ENCODE assay signal across 1 cellular context in the genomic region with DNA sequence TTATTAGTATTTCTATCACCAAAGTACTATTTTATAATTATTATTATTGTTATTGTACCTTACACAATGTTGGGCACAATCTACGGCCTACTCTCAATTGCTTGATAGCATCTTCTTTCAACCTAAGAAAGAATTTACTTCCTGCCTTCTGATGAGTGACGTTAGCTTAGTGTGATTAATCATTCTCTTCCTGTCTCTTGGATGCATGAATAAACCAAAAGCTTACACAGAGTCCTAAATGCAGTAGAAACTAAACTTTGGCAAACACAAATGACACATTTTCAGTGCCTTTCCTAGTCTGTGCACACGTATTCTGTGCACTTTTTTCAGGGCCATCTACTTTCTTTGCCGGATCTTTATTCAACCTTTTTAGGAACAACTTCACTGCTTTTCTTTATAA.
TF ChIP-seq lines count a peak whose summit lies in the region.

No MANE protein-coding gene starts in this region.

TF ChIP-seq in K562, 482 proteins besides CTCF, POLR2A, EP300 and RAD21 (continued from another document):
- TF ChIP-seq, protein P1, sequence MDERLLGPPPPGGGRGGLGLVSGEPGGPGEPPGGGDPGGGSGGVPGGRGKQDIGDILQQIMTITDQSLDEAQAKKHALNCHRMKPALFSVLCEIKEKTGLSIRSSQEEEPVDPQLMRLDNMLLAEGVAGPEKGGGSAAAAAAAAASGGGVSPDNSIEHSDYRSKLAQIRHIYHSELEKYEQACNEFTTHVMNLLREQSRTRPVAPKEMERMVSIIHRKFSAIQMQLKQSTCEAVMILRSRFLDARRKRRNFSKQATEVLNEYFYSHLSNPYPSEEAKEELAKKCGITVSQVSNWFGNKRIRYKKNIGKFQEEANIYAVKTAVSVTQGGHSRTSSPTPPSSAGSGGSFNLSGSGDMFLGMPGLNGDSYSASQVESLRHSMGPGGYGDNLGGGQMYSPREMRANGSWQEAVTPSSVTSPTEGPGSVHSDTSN (CRISPR knock-in tag; IDR thresholded peaks at IDR 0.05; ENCODE audit: low read depth), result no peak; the same call in none of the 2 replicates
- TF ChIP-seq, protein P1 (tag; conservative IDR thresholded peaks at IDR 0.05; ENCODE audit: low read depth), result peak; percentile 79
- no peak for TF ChIP-seq SMC3 (conservative IDR thresholded peaks at IDR 0.05; ENCODE audit: insufficient read depth, low read depth, low read length)
- TF ChIP-seq ETV5 (CRISPR knock-in tag; IDR thresholded peaks at IDR 0.05; ENCODE audit: low read depth), result no peak
- no peak for TF ChIP-seq RFX7 (CRISPR knock-in tag; IDR thresholded peaks at IDR 0.05)
- TF ChIP-seq ARHGAP35 (IDR thresholded peaks at IDR 0.05; ENCODE audit: partially characterized antibody), result no peak
- TF ChIP-seq ETV1 (tag; conservative IDR thresholded peaks at IDR 0.05; ENCODE audit: low read depth), result peak; percentile 44; the same call in 1 of the 2 replicates
- 0 out of 2 replicates have a peak, but pooled peaks have one; percentile 19 for TF ChIP-seq SMARCA4 (IDR thresholded peaks at IDR 0.05)
- no peak for TF ChIP-seq ZNF140 (CRISPR knock-in tag; IDR thresholded peaks at IDR 0.05)
- TF ChIP-seq KAT2B (IDR thresholded peaks at IDR 0.05; ENCODE audit: low read depth, low read length), result no peak
- TF ChIP-seq MEIS2 (IDR thresholded peaks at IDR 0.05; ENCODE audit: partially characterized antibody), result peak; percentile 92
- TF ChIP-seq, protein P2, sequence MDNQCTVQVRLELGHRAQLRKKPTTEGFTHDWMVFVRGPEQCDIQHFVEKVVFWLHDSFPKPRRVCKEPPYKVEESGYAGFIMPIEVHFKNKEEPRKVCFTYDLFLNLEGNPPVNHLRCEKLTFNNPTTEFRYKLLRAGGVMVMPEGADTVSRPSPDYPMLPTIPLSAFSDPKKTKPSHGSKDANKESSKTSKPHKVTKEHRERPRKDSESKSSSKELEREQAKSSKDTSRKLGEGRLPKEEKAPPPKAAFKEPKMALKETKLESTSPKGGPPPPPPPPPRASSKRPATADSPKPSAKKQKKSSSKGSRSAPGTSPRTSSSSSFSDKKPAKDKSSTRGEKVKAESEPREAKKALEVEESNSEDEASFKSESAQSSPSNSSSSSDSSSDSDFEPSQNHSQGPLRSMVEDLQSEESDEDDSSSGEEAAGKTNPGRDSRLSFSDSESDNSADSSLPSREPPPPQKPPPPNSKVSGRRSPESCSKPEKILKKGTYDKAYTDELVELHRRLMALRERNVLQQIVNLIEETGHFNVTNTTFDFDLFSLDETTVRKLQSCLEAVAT (IDR thresholded peaks at IDR 0.05), result no peak
- TF ChIP-seq NR2C2 (CRISPR knock-in tag; IDR thresholded peaks at IDR 0.05), result no peak
- TF ChIP-seq NR2C2 (tag; IDR thresholded peaks at IDR 0.05), result no peak
- no peak for TF ChIP-seq ZNF354B (CRISPR knock-in tag; IDR thresholded peaks at IDR 0.05)
- no peak for TF ChIP-seq CBX5 (IDR thresholded peaks at IDR 0.05; ENCODE audit: borderline replicate concordance, low read depth)
- TF ChIP-seq, protein P3, sequence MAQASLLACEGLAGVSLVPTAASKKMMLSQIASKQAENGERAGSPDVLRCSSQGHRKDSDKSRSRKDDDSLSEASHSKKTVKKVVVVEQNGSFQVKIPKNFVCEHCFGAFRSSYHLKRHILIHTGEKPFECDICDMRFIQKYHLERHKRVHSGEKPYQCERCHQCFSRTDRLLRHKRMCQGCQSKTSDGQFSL (CRISPR knock-in tag; IDR thresholded peaks at IDR 0.05), result no peak
- TF ChIP-seq, protein P3 (tag; IDR thresholded peaks at IDR 0.05), result no peak
